In the genomic region with DNA sequence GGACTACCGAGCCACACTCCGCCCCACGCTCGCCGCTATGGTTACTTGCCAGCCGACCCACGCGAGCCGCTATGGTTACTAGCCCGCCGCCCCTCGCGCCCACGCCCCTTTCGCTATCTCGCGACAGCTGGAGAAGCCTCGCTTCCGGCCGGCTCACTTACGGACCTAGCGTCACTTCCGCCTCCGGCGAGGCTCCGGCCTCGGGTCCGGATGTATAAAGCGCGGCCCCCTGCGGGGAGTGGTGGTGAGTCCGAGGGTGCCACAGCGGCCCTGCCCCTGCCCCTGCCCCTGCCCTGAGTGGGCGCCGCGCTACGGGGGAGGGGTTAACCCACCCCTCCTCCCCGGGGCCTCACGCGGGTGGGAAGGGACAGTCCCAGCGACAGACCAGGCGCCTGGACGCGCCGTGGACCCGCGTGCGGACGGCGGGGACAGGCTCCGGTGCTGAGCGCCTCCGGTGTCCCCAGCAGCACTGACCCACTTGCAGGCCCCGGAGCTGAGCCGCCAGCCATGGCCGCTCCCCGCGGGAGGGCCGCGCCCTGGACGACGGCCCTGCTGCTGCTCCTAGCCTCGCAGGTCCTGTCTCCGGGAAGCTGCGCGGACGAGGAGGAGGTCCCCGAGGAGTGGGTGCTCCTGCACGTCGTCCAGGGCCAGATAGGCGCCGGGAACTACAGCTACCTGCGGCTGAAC, we compare ENCODE assay signal across 8 cellular contexts. TPM values are rescaled to one million over a fixed set of nuclear protein-coding genes. Genes with fewer than 3 reads are reported as not detected.
DNase-seq lines count a peak whose midpoint lies in the region; ATAC-seq and TF ChIP-seq lines count a peak whose summit lies in the region.

Gene C6orf120 (plus strand): TSS at position 174 of the 687 bp plus-strand sequence. CDS start 334 bp downstream, at position 508.
Gene WDR27 (minus strand): TSS at position 77 of the 687 bp plus-strand sequence. CDS start 13,024 bp downstream, outside the sequence.

- TF ChIP-seq CTCF in CD14-positive monocyte (IDR thresholded peaks at IDR 0.05) (no peak), dorsolateral prefrontal cortex (IDR thresholded peaks at IDR 0.05 in 54 of 56, conservative IDR thresholded peaks at IDR 0.05 in 2 of 56; ENCODE audit: low read depth in 1 of 56, partially characterized antibody in 56 of 56) (peak in 40 of 56 donors; percentile 8 to 61 (median 35)), right lobe of liver (IDR thresholded peaks at IDR 0.05) (peak in 1 of 4 donors; percentile 9)

- peaks cover 11% of the 10 kb centered on the region in 2 donors for H3K36me3 Mint-ChIP-seq in CD14-positive monocyte

- peaks cover 43% of the 10 kb centered on the region for H3K4me1 Mint-ChIP-seq in CD14-positive monocyte

- peak; percentile 97 for DNase-seq in CD14-positive monocyte (ENCODE audit: low spot score)
- peak; percentile 100 for DNase-seq in NCI-H774 (lab: John Stamatoyannopoulos, UW)
- DNase-seq in activated CD4-positive, alpha-beta T cell treated with anti-CD3 and anti-CD28 coated beads, Interleukin-2, amount 50 U/mL, for 48 hours: peak; percentile 98
- peak; percentile 91 to 97 (median 94) for DNase-seq in dorsolateral prefrontal cortex
- DNase-seq in right lobe of liver: peak; percentile 98
- DNase-seq in stimulated activated CD4-positive, alpha-beta T cell treated with anti-CD3 and anti-CD28 coated beads, Interleukin-4, amount 100 ng/mL, for 4 hours: peak; percentile 99

- H3K27ac Mint-ChIP-seq in CD14-positive monocyte: peak within 1 kb of the TSS; percentile 85 to 93 (median 89)

- H3K27ac ChIP-seq in dorsolateral prefrontal cortex (peak within 1 kb of the TSS; percentile 46 to 98 (median 91)), right lobe of liver (peak within 1 kb of the TSS; percentile 68 to 90 (median 79))

- no peaks in the 10 kb centered on the region for H3K9me3 ChIP-seq in right lobe of liver

- H3K27me3 ChIP-seq in dorsolateral prefrontal cortex (no peaks in the 10 kb centered on the region), right lobe of liver (no peaks in the 10 kb centered on the region)

- H3K27me3 Mint-ChIP-seq in CD14-positive monocyte (ENCODE audit: low read depth in 3 of 3): no peaks in the 10 kb centered on the region

- H3K4me1 ChIP-seq in right lobe of liver: peaks cover 0 to 24% (median 12%) of the 10 kb centered on the region in 4 donors

- peak within 1 kb of the TSS; percentile 68 to 99 (median 93) for H3K4me3 ChIP-seq in dorsolateral prefrontal cortex
- H3K4me3 ChIP-seq in right lobe of liver: peak within 1 kb of the TSS; percentile 70 to 95 (median 89)

- H3K4me3 Mint-ChIP-seq in CD14-positive monocyte: peak within 1 kb of the TSS; percentile 92 to 94

- peak; percentile 97 for TF ChIP-seq POLR2A in right lobe of liver (IDR thresholded peaks at IDR 0.05)

- H3K9me3 Mint-ChIP-seq in CD14-positive monocyte: peaks cover 0 to 6% (median 3%) of the 10 kb centered on the region in 7 donors

- ATAC-seq in GM19395 (IDR thresholded peaks at IDR 0.05; ENCODE audit: unreplicated experiment): peak; percentile 94
- ATAC-seq in HG03565 (IDR thresholded peaks at IDR 0.05; ENCODE audit: unreplicated experiment): peak; percentile 92
- ATAC-seq in right lobe of liver: peak; percentile 95 to 97 (median 96)

- 3% methylated on average over 6 of the region's 73 CpGs for WGBS in right lobe of liver (ENCODE audit: insufficient coverage, low coverage, low lambda C conversion rate, missing lambda C conversion rate)

- H3K36me3 ChIP-seq in right lobe of liver: no peaks in the 10 kb centered on the region

- intact Hi-C loops in CD14-positive monocyte (cut with micrococcal nuclease): loop anchor here (2.0 to 10.0 kb wide), 6 partner anchors 21 to 850 kb away; partner anchors contain the start of genes DYNLT2 (in 2 of the 2), ERMARD (in 2 of the 2), PSMB1 (in 2 of the 2) and TBP (in 2 of the 2)
- intact Hi-C loops in dorsolateral prefrontal cortex (cut with DNase I): loop anchor here (1.0 to 5.0 kb wide), 5 partner anchors 21 to 850 kb away; partner anchors contain the start of genes DYNLT2 (in 1 of the 2), ERMARD (in 1 of the 2), PHF10 (in 1 of the 2) and PSMB1 (in 1 of the 2)
- intact Hi-C loops in right lobe of liver (cut with DNase I): no loop called here

RNA-seq across cellular contexts. Expression of gene C6orf120, which starts in this region (rescaled TPM):
- 10 to 100 TPM; 28.5 to 31.4 TPM for polyA plus RNA-seq in CD14-positive monocyte
- total RNA-seq in dorsolateral prefrontal cortex (10 to 100 TPM; 20.7 to 34.2 (median 27.7) TPM), right lobe of liver (10 to 100 TPM; 17.2 to 38.2 (median 22.6) TPM)

RNA-seq across cellular contexts. Expression of gene WDR27, which starts in this region (rescaled TPM):
- 1 to 10 TPM in 1 of 2 donors, under 1 TPM in 1; 0.95 to 2.0 TPM for polyA plus RNA-seq in CD14-positive monocyte
- 10 to 100 TPM; 35.8 to 79.9 (median 53.5) TPM for total RNA-seq in dorsolateral prefrontal cortex
- total RNA-seq in right lobe of liver: 10 to 100 TPM in 5 of 6 experiments, 1 to 10 TPM in 1; 8.2 to 26.8 (median 12.7) TPM

Comparison
In these comparisons a context has a peak if more than half of its experiments do, and no peak if none do; other contexts are left out.
1. Peak in every context shown above with its lines: DNase-seq, ATAC-seq, H3K4me3 ChIP-seq and H3K27ac ChIP-seq.
2. intact Hi-C loops: an anchor here in CD14-positive monocyte (2.0 to 10.0 kb wide) and dorsolateral prefrontal cortex (1.0 to 5.0 kb wide); none called in right lobe of liver.